8 cellular contexts compared by ENCODE assay signal in genomic region chr14:28245216-28245615, GRCh38.
"Had no signal": no experiment of that assay in that cellular context is flagged by ENCODE, and none has a peak within 500 bp of the region (broad histone marks: within the 10 kb centered on the region; RNA-seq: fewer than 3 reads in every experiment).

No MANE protein-coding gene starts in this region.

- ATAC-seq: GM12878 had no signal

- DNase-seq: GDM1, GF-D8 had no signal

- H3K4me3 ChIP-seq: GM12878 had no signal

- FAIRE-seq: G401.6, GM12878, GM12891, GM12892, GM18507, GM19239 had no signal
